ENCODE assay signal across 12 cellular contexts in genomic region chr3:42500909-42501308, GRCh38. TPM values are rescaled to one million over a fixed set of nuclear protein-coding genes. Genes with fewer than 3 reads are reported as not detected.
DNase-seq lines count a peak whose midpoint lies in the region; ATAC-seq lines count a peak whose summit lies in the region.
"Had no signal": no experiment of that assay in that cellular context is flagged by ENCODE, and none has a peak within 500 bp of the region (broad histone marks: within the 10 kb centered on the region; RNA-seq: fewer than 3 reads in every experiment).

No MANE protein-coding gene starts in this region.

- H3K4me1 Mint-ChIP-seq in activated T-cell treated with anti-CD3 and anti-CD28 coated beads, Interleukin-2, amount 50 U/mL, for 4 hours (ENCODE audit: low read depth): peaks cover 31% of the 10 kb centered on the region
- peaks cover 33% of the 10 kb centered on the region for H3K4me1 Mint-ChIP-seq in activated CD4-positive, alpha-beta memory T cell treated with anti-CD3 and anti-CD28 coated beads for 36 hours (ENCODE audit: low read depth)
- H3K4me1 Mint-ChIP-seq in stimulated activated effector memory CD8-positive, alpha-beta T cell treated with anti-CD3 and anti-CD28 coated beads, Interleukin-12 subunit alpha, Interleukin-12 subunit beta, amount 100 ng/mL, for 72 hours: peaks cover 44% of the 10 kb centered on the region

- peak overlapping the region; percentile 52 for H3K4me3 Mint-ChIP-seq in activated T-cell treated with anti-CD3 and anti-CD28 coated beads, Interleukin-2, amount 50 U/mL, for 4 hours
- peak overlapping the region; percentile 91 for H3K4me3 Mint-ChIP-seq in activated CD4-positive, alpha-beta memory T cell treated with anti-CD3 and anti-CD28 coated beads for 36 hours
- H3K4me3 Mint-ChIP-seq in stimulated activated effector memory CD8-positive, alpha-beta T cell treated with anti-CD3 and anti-CD28 coated beads, Interleukin-12 subunit alpha, Interleukin-12 subunit beta, amount 100 ng/mL, for 72 hours: peak overlapping the region; percentile 90

- CTCF ChIA-PET in activated CD4-positive, alpha-beta memory T cell treated with anti-CD3 and anti-CD28 coated beads for 36 hours (lab: Charles Lee): interaction anchor here (0.6 to 3.2 kb wide), 20 partner anchors 9 to 253 kb away, joined by 3 to 76 read pairs (median 10); no protein-coding TSS in a partner anchor

- H3K27me3 Mint-ChIP-seq in activated T-cell treated with anti-CD3 and anti-CD28 coated beads, Interleukin-2, amount 50 U/mL, for 4 hours (ENCODE audit: low read depth): peaks cover 26% of the 10 kb centered on the region
- H3K27me3 Mint-ChIP-seq in activated CD4-positive, alpha-beta memory T cell treated with anti-CD3 and anti-CD28 coated beads for 36 hours: peaks cover 29% of the 10 kb centered on the region

- no peak for ATAC-seq in activated T-cell treated with anti-CD3 and anti-CD28 coated beads, Interleukin-2, amount 50 U/mL, for 4 hours
- no peak for ATAC-seq in stimulated activated effector memory CD8-positive, alpha-beta T cell treated with anti-CD3 and anti-CD28 coated beads, Interleukin-12 subunit alpha, Interleukin-12 subunit beta, amount 100 ng/mL, for 72 hours
- ATAC-seq in GM21528 (IDR thresholded peaks at IDR 0.05; ENCODE audit: low FRiP score, unreplicated experiment): no peak
- no peak for ATAC-seq in HG03025 (IDR thresholded peaks at IDR 0.05; ENCODE audit: low FRiP score, unreplicated experiment)

- intact Hi-C loops in activated CD4-positive, alpha-beta memory T cell treated with anti-CD3 and anti-CD28 coated beads for 36 hours (cut with micrococcal nuclease): loop anchor here (5.0 kb wide), 1 partner anchor 101 kb away; the partner anchor contains the start of gene NKTR

- no peaks in the 10 kb centered on the region for H3K9me3 ChIP-seq in iPS-18c (ENCODE audit: control insufficient read depth, insufficient read depth, low read length)
- H3K9me3 ChIP-seq: adrenal gland, transverse colon had no signal

- DNase-seq in activated T-cell treated with anti-CD3 and anti-CD28 coated beads, Interleukin-2, amount 50 U/mL, for 4 hours: no peak
- no peak for DNase-seq in activated T-cell treated with anti-CD3 and anti-CD28 coated beads, Interleukin-2, amount 50 U/mL, for 1 hour
- peak; percentile 2 for DNase-seq in activated CD4-positive, alpha-beta memory T cell treated with anti-CD3 and anti-CD28 coated beads for 36 hours
- no peak for DNase-seq in stimulated activated effector memory CD8-positive, alpha-beta T cell treated with anti-CD3 and anti-CD28 coated beads, Interleukin-12 subunit alpha, Interleukin-12 subunit beta, amount 100 ng/mL, for 72 hours (ENCODE audit: low spot score in 2 of 2)
- no peak for DNase-seq in NCI-H524 (lab: John Stamatoyannopoulos, UW)
- DNase-seq: SHP77 had no signal

- POLR2A ChIA-PET in activated CD4-positive, alpha-beta memory T cell treated with anti-CD3 and anti-CD28 coated beads for 36 hours (lab: Charles Lee): interaction anchor here (0.7 to 1.9 kb wide), 2 partner anchors 19 to 36 kb away, joined by 3 to 5 read pairs; no protein-coding TSS in a partner anchor

- H3K9me3 Mint-ChIP-seq in activated T-cell treated with anti-CD3 and anti-CD28 coated beads, Interleukin-2, amount 50 U/mL, for 4 hours: no peaks in the 10 kb centered on the region
- H3K9me3 Mint-ChIP-seq in activated CD4-positive, alpha-beta memory T cell treated with anti-CD3 and anti-CD28 coated beads for 36 hours: no peaks in the 10 kb centered on the region
- no peaks in the 10 kb centered on the region for H3K9me3 Mint-ChIP-seq in stimulated activated effector memory CD8-positive, alpha-beta T cell treated with anti-CD3 and anti-CD28 coated beads, Interleukin-12 subunit alpha, Interleukin-12 subunit beta, amount 100 ng/mL, for 72 hours

- H3K36me3 Mint-ChIP-seq in activated T-cell treated with anti-CD3 and anti-CD28 coated beads, Interleukin-2, amount 50 U/mL, for 4 hours (ENCODE audit: insufficient read depth): no peaks in the 10 kb centered on the region
- H3K36me3 Mint-ChIP-seq in activated CD4-positive, alpha-beta memory T cell treated with anti-CD3 and anti-CD28 coated beads for 36 hours: no peaks in the 10 kb centered on the region
- H3K36me3 Mint-ChIP-seq in stimulated activated effector memory CD8-positive, alpha-beta T cell treated with anti-CD3 and anti-CD28 coated beads, Interleukin-12 subunit alpha, Interleukin-12 subunit beta, amount 100 ng/mL, for 72 hours: no peaks in the 10 kb centered on the region

- H3K27ac Mint-ChIP-seq in activated CD4-positive, alpha-beta memory T cell treated with anti-CD3 and anti-CD28 coated beads for 36 hours: no peak overlapping the region
- H3K27ac Mint-ChIP-seq in stimulated activated effector memory CD8-positive, alpha-beta T cell treated with anti-CD3 and anti-CD28 coated beads, Interleukin-12 subunit alpha, Interleukin-12 subunit beta, amount 100 ng/mL, for 72 hours: no peak overlapping the region

- peak overlapping the region; percentile 74 for H3K4me3 ChIP-seq in iPS-18c (ENCODE audit: insufficient read depth, low read depth, low read length)
- H3K4me3 ChIP-seq: lung had no signal

RNA-seq across cellular contexts. Expression of gene VIPR1, which starts 1.5 kb away (rescaled TPM):
- 1 to 10 TPM; 2.2 to 4.7 (median 4.6) TPM for total RNA-seq in activated T-cell treated with anti-CD3 and anti-CD28 coated beads, Interleukin-2, amount 50 U/mL, for 4 hours
- total RNA-seq in activated CD4-positive, alpha-beta memory T cell treated with anti-CD3 and anti-CD28 coated beads for 36 hours: 1 to 10 TPM; 5.9 to 6.5 TPM
